21 cellular contexts compared by ENCODE assay signal in genomic region chr11:100072131-100072530, GRCh38.
DNase-seq lines count a peak whose midpoint lies in the region; ATAC-seq, FAIRE-seq and TF ChIP-seq lines count a peak whose summit lies in the region.
"Had no signal": no experiment of that assay in that cellular context is flagged by ENCODE, and none has a peak within 500 bp of the region (broad histone marks: within the 10 kb centered on the region; RNA-seq: fewer than 3 reads in every experiment).

No MANE protein-coding gene starts in this region.

- POLR2A ChIA-PET in H1 (lab: Charles Lee; ENCODE audit: partially characterized antibody): no interaction called here

- no peak overlapping the region for H3K18ac ChIP-seq in H1 (ENCODE audit: extremely low read depth, low read length)

- H2AK5ac ChIP-seq in H1 (ENCODE audit: low read depth, low read length): no peak overlapping the region

- no peak overlapping the region for H3K23ac ChIP-seq in H1 (ENCODE audit: insufficient read length)

- no peaks in the 10 kb centered on the region for H3K36me3 ChIP-seq in HUES64 (ENCODE audit: insufficient read depth, low read length)
- H3K36me3 ChIP-seq in H1 (ENCODE audit: control insufficient read depth in 2 of 4, insufficient read depth in 4 of 4, low read length in 3 of 4): no peaks in the 10 kb centered on the region
- no peaks in the 10 kb centered on the region for H3K36me3 ChIP-seq in iPS-18a (ENCODE audit: control insufficient read depth, low read depth, low read length)
- H3K36me3 ChIP-seq in smooth muscle cell (ENCODE audit: low read depth): no peaks in the 10 kb centered on the region

- H3K9me3 ChIP-seq in HUES64 (ENCODE audit: insufficient read depth, low read depth, low read length) (no peaks in the 10 kb centered on the region), H1 (ENCODE audit: insufficient read depth in 2 of 2, low read depth in 1 of 2, low read length in 1 of 2) (no peaks in the 10 kb centered on the region), iPS-18a (ENCODE audit: control insufficient read depth, low read depth, low read length) (no peaks in the 10 kb centered on the region), smooth muscle cell (replicated peaks; ENCODE audit: low read depth) (no peaks in the 10 kb centered on the region)

- no peak overlapping the region for H3K14ac ChIP-seq in H1 (ENCODE audit: insufficient read length)

- no peaks in the 10 kb centered on the region for H4K20me1 ChIP-seq in H1 (replicated peaks in 1 of 2; ENCODE audit: control insufficient read depth in 1 of 2, insufficient read depth in 2 of 2, low read length in 2 of 2)
- no peaks in the 10 kb centered on the region for H4K20me1 ChIP-seq in smooth muscle cell (ENCODE audit: low read depth)

- H2BK20ac ChIP-seq in H1 (ENCODE audit: low read length): no peak overlapping the region

- H3K79me2 ChIP-seq in H1 (ENCODE audit: control insufficient read depth in 1 of 2, insufficient read depth in 2 of 2, low read length in 2 of 2) (no peaks in the 10 kb centered on the region), smooth muscle cell (ENCODE audit: low read depth) (no peaks in the 10 kb centered on the region)

- no peak overlapping the region for H3K4me3 ChIP-seq in HUES64 (ENCODE audit: low read length)
- H3K4me3 ChIP-seq in H1 (ENCODE audit: extremely low read depth in 1 of 4, insufficient read depth in 2 of 4, low read depth in 3 of 4, low read length in 4 of 4): peak overlapping the region in 1 of 4 experiments; percentile 30; a peak in 1 of 8 replicates
- H3K4me3 ChIP-seq in iPS-18a (ENCODE audit: low read length): peak overlapping the region; percentile 1
- no peak overlapping the region for H3K4me3 ChIP-seq in smooth muscle cell

- no peak for ATAC-seq in HG03378 (IDR thresholded peaks at IDR 0.05; ENCODE audit: unreplicated experiment)
- ATAC-seq: PC-3, SK-N-SH treated with all-trans-retinoic acid at 6 μM for 48 hours had no signal

- no peak for DNase-seq in H1 (ENCODE audit: low read depth in 1 of 2, low spot score in 2 of 2)
- no peak for DNase-seq in smooth muscle cell (lab: John Stamatoyannopoulos, UW; ENCODE audit: unreplicated experiment)
- DNase-seq in NCI-H1930 (lab: John Stamatoyannopoulos, UW): no peak
- DNase-seq in COLO829 (ENCODE audit: low spot score): no peak
- DNase-seq: CD4-positive, CD25-positive, alpha-beta regulatory T cell; GOT3; HCEC 1CT; NCI-H1048; NCI-H1417; NCI-H187 treated with DMSO at 0.1 percent for 48 hours; NCI-H345; NCI-H524; NCI-H748 treated with DMSO at 0.1 percent for 48 hours; NK-92 treated with Interleukin-12 subunit alpha and Interleukin-12 subunit beta, amount 100 ng/mL, for 24 hours; PC-3 had no signal

- no peaks in the 10 kb centered on the region; the same call in 1 of the 2 replicates for H3K23me2 ChIP-seq in H1 (ENCODE audit: low read depth, low read length)

- H2BK5ac ChIP-seq in H1 (ENCODE audit: low read depth, low read length): no peak overlapping the region

- H2AFZ ChIP-seq in H1 (ENCODE audit: low read length) (no peak overlapping the region), smooth muscle cell (ENCODE audit: low read depth) (peak overlapping the region; percentile 27)

- no peak overlapping the region for H4K8ac ChIP-seq in H1 (ENCODE audit: extremely low read depth, insufficient read depth, low read length)

- H2BK15ac ChIP-seq in H1 (ENCODE audit: low read length): no peak overlapping the region

- no peak overlapping the region for H3K56ac ChIP-seq in H1 (replicated peaks; ENCODE audit: insufficient read length, low read depth, low read length)

- H3K27me3 ChIP-seq in HUES64 (ENCODE audit: insufficient read depth, low read length): no peaks in the 10 kb centered on the region
- H3K27me3 ChIP-seq in H1 (replicated peaks in 1 of 4; ENCODE audit: control insufficient read depth in 3 of 4, extremely low read depth in 1 of 4, insufficient read depth in 3 of 4, low read length in 3 of 4): no peaks in the 10 kb centered on the region
- H3K27me3 ChIP-seq in iPS-18a (ENCODE audit: control insufficient read depth, insufficient read depth, low read length): no peaks in the 10 kb centered on the region
- H3K27me3 ChIP-seq in smooth muscle cell (ENCODE audit: low read depth): no peaks in the 10 kb centered on the region

- no peak overlapping the region for H4K91ac ChIP-seq in H1 (replicated peaks; ENCODE audit: insufficient read length, low read length)

- H4K5ac ChIP-seq in H1 (ENCODE audit: insufficient read length, low read depth, low read length): no peak overlapping the region

- no peak for FAIRE-seq in H1 (lab: Jason Lieb, UNC)
- FAIRE-seq: D721Med, GM19239 had no signal

- H3K9ac ChIP-seq in HUES64 (ENCODE audit: low read depth, low read length) (no peak overlapping the region), H1 (replicated peaks in 1 of 4; ENCODE audit: extremely low read depth in 1 of 4, low read depth in 3 of 4, low read length in 3 of 4) (no peak overlapping the region), iPS-18a (ENCODE audit: low read length) (no peak overlapping the region), smooth muscle cell (ENCODE audit: low read depth) (no peak overlapping the region)

- H3K4me2 ChIP-seq in H1 (ENCODE audit: insufficient read depth in 1 of 2, low read depth in 2 of 2, low read length in 2 of 2) (peak overlapping the region; percentile 2 to 20; a peak in 2 of 4 replicates), smooth muscle cell (no peak overlapping the region)

- no peaks in the 10 kb centered on the region for H3K79me1 ChIP-seq in H1 (ENCODE audit: low read depth, low read length)

- no peak overlapping the region for H3K4ac ChIP-seq in H1 (replicated peaks; ENCODE audit: insufficient read length, low read depth, low read length)

- TF ChIP-seq RAD21 in H1 (IDR thresholded peaks at IDR 0.05 in 1 of 2, conservative IDR thresholded peaks at IDR 0.05 in 1 of 2; ENCODE audit: low read depth in 2 of 2, low read length in 2 of 2): no peak

- TF ChIP-seq EP300 in H1 (IDR thresholded peaks at IDR 0.05; ENCODE audit: borderline replicate concordance in 1 of 2, low read depth in 2 of 2, low read length in 2 of 2): no peak

- CTCF ChIA-PET in H1 (lab: Charles Lee; ENCODE audit: partially characterized antibody): no interaction called here

- H3F3A ChIP-seq in smooth muscle cell (ENCODE audit: low read depth): no peaks in the 10 kb centered on the region

- TF ChIP-seq POLR2A in H1 (IDR thresholded peaks at IDR 0.05; ENCODE audit: control extremely low read depth in 1 of 2, low read depth in 2 of 2, low read length in 2 of 2): no peak

- no peak overlapping the region for H2BK12ac ChIP-seq in H1 (ENCODE audit: low read depth, low read length)

- peak overlapping the region; percentile 27; the same call in 1 of the 2 replicates for H3K27ac ChIP-seq in HUES64 (ENCODE audit: low read depth, low read length)
- no peak overlapping the region for H3K27ac ChIP-seq in H1 (ENCODE audit: low read depth, low read length)
- H3K27ac ChIP-seq in iPS-18a (ENCODE audit: low read length): no peak overlapping the region
- H3K27ac ChIP-seq in smooth muscle cell (ENCODE audit: low read depth): no peak overlapping the region

- H2BK120ac ChIP-seq in H1 (replicated peaks; ENCODE audit: low read depth, low read length): no peak overlapping the region

- H3K4me1 ChIP-seq in HUES64 (ENCODE audit: insufficient read depth, low read length) (peaks cover 21% of the 10 kb centered on the region), H1 (replicated peaks in 1 of 4; ENCODE audit: control insufficient read depth in 3 of 4, insufficient read depth in 4 of 4, low read length in 3 of 4) (peaks cover 0 to 5% (median 2%) of the 10 kb centered on the region in 4 experiments; a peak in 3 of 7 replicates), iPS-18a (ENCODE audit: control insufficient read depth, low read depth, low read length) (peaks cover 14% of the 10 kb centered on the region), smooth muscle cell (ENCODE audit: low read depth) (no peaks in the 10 kb centered on the region)

- TF ChIP-seq CTCF in H1 (IDR thresholded peaks at IDR 0.05; ENCODE audit: control extremely low read depth in 1 of 3, insufficient read depth in 1 of 3, low read depth in 1 of 3, low read length in 3 of 3): no peak
- no peak for TF ChIP-seq CTCF in smooth muscle cell (IDR thresholded peaks at IDR 0.05; ENCODE audit: borderline replicate concordance, insufficient read depth, poor library complexity, severe bottlenecking)

TF ChIP-seq in H1, 55 proteins besides CTCF, POLR2A, EP300 and RAD21:
- TF ChIP-seq KDM1A (IDR thresholded peaks at IDR 0.05; ENCODE audit: borderline replicate concordance, low read length): no peak
- TF ChIP-seq CHD2 (IDR thresholded peaks at IDR 0.05; ENCODE audit: low read length): no peak
- no peak for TF ChIP-seq ATF2 (IDR thresholded peaks at IDR 0.05; ENCODE audit: low read length)
- no peak for TF ChIP-seq ZNF274 (IDR thresholded peaks at IDR 0.05; ENCODE audit: borderline replicate concordance, extremely low read depth, low read length)
- no peak for TF ChIP-seq BRCA1 (IDR thresholded peaks at IDR 0.05; ENCODE audit: low read depth, low read length)
